In genomic region chr14:99535448-99535847, GRCh38 we compare ENCODE assay signal across 16 cellular contexts.
"Had no signal": no experiment of that assay in that cellular context is flagged by ENCODE, and none has a peak within 500 bp of the region (broad histone marks: within the 10 kb centered on the region; RNA-seq: fewer than 3 reads in every experiment).

No MANE protein-coding gene starts in this region.

- FAIRE-seq: keratinocyte had no signal

- H3K27ac ChIP-seq: cardiac muscle cell, left lung, psoas muscle, right lobe of liver, tibial artery had no signal

- DNase-seq: activated CD4-positive, alpha-beta T cell treated with anti-CD3 and anti-CD28 coated beads, Interleukin-2, amount 50 U/mL, for 4 hours; activated CD4-positive, CD25-positive, alpha-beta regulatory T cell treated with anti-CD3 and anti-CD28 coated beads, Interleukin-2, amount 50 U/mL, for 72 hours; activated naive CD4-positive, alpha-beta T cell treated with anti-CD3 and anti-CD28 coated beads for 36 hours; hippocampal formation; left lung; mucosa of descending colon; psoas muscle; right lobe of liver; stimulated activated CD4-positive, alpha-beta T cell treated with anti-CD3 and anti-CD28 coated beads, Interleukin-2, amount 100 ng/mL, for 24 hours; T1000; tibial artery had no signal

- H3K36me3 ChIP-seq: cardiac muscle cell, left lung, right lobe of liver, tibial artery had no signal

- H3K36me3 Mint-ChIP-seq: stimulated activated effector memory CD8-positive, alpha-beta T cell treated with anti-CD3 and anti-CD28 coated beads, Interleukin-12 subunit alpha, Interleukin-12 subunit beta, amount 100 ng/mL, for 72 hours had no signal

- H3K4me3 ChIP-seq: cardiac muscle cell, left lung, mucosa of descending colon, psoas muscle, right lobe of liver, tibial artery had no signal

- H3K4me1 Mint-ChIP-seq: stimulated activated effector memory CD8-positive, alpha-beta T cell treated with anti-CD3 and anti-CD28 coated beads, Interleukin-12 subunit alpha, Interleukin-12 subunit beta, amount 100 ng/mL, for 72 hours had no signal

- H3K27ac Mint-ChIP-seq: activated naive CD4-positive, alpha-beta T cell treated with anti-CD3 and anti-CD28 coated beads for 36 hours; activated T-helper 2 cell treated with anti-CD3 and anti-CD28 coated beads, Interferon-gamma antibody, Interleukin-2, Interleukin-4, amounts not matched to agents 10 μg/mL and 5 μg/mL and 100 μg/mL, durations not matched to agents 14 hours and 24 hours and 36 hours; stimulated activated effector memory CD8-positive, alpha-beta T cell treated with anti-CD3 and anti-CD28 coated beads, Interleukin-12 subunit alpha, Interleukin-12 subunit beta, amount 100 ng/mL, for 72 hours had no signal

- H3K9me3 ChIP-seq: left lung, mucosa of descending colon, psoas muscle, right lobe of liver, tibial artery had no signal

- H3K27me3 ChIP-seq: cardiac muscle cell, left lung, right lobe of liver had no signal

- H3K9me3 Mint-ChIP-seq: activated naive CD4-positive, alpha-beta T cell treated with anti-CD3 and anti-CD28 coated beads for 36 hours; activated T-helper 2 cell treated with anti-CD3 and anti-CD28 coated beads, Interferon-gamma antibody, Interleukin-2, Interleukin-4, amounts not matched to agents 10 μg/mL and 5 μg/mL and 100 μg/mL, durations not matched to agents 14 hours and 24 hours and 36 hours; nephron; stimulated activated effector memory CD8-positive, alpha-beta T cell treated with anti-CD3 and anti-CD28 coated beads, Interleukin-12 subunit alpha, Interleukin-12 subunit beta, amount 100 ng/mL, for 72 hours had no signal

- H3K4me3 Mint-ChIP-seq: activated naive CD4-positive, alpha-beta T cell treated with anti-CD3 and anti-CD28 coated beads for 36 hours; nephron; stimulated activated effector memory CD8-positive, alpha-beta T cell treated with anti-CD3 and anti-CD28 coated beads, Interleukin-12 subunit alpha, Interleukin-12 subunit beta, amount 100 ng/mL, for 72 hours had no signal

- ATAC-seq: left lung; mucosa of descending colon; right lobe of liver; stimulated activated effector memory CD8-positive, alpha-beta T cell treated with anti-CD3 and anti-CD28 coated beads, Interleukin-12 subunit alpha, Interleukin-12 subunit beta, amount 100 ng/mL, for 72 hours had no signal
